In genomic region chr3:195563317-195563716, GRCh38 we compare ENCODE assay signal across 29 cellular contexts. TPM values are rescaled to one million over a fixed set of nuclear protein-coding genes. Genes with fewer than 3 reads are reported as not detected.
"Had no signal": no experiment of that assay in that cellular context is flagged by ENCODE, and none has a peak within 500 bp of the region (broad histone marks: within the 10 kb centered on the region; RNA-seq: fewer than 3 reads in every experiment).

No MANE protein-coding gene starts in this region.

- ATAC-seq: activated T-cell treated with anti-CD3 and anti-CD28 coated beads, Interleukin-2, amount 50 U/mL, for 4 hours; activated T-helper 17 cell treated with anti-CD3 and anti-CD28 coated beads, Interleukin-2, amount 50 U/mL, for 72 hours; effector memory CD8-positive, alpha-beta T cell; heart left ventricle; WTC11 had no signal

- H3K4me1 ChIP-seq: esophagus muscularis mucosa had no signal

- H3K4me3 ChIP-seq: esophagus muscularis mucosa, heart left ventricle had no signal

- H3K27ac ChIP-seq: brain microvascular endothelial cell, esophagus muscularis mucosa, heart left ventricle, VCaP had no signal

- H3K9me3 ChIP-seq: esophagus muscularis mucosa, heart left ventricle had no signal

- H3K36me3 ChIP-seq: brain microvascular endothelial cell, esophagus muscularis mucosa had no signal

- DNase-seq: activated CD4-positive, alpha-beta memory T cell treated with anti-CD3 and anti-CD28 coated beads, Interleukin-2, amount 10 ng/mL, durations not matched to agents 7 days and 5 days; activated CD4-positive, alpha-beta T cell treated with anti-CD3 and anti-CD28 coated beads for 1 hour; activated CD4-positive, alpha-beta T cell treated with anti-CD3 and anti-CD28 coated beads for 4 hours; activated CD4-positive, alpha-beta T cell treated with anti-CD3 and anti-CD28 coated beads, Interleukin-2, amount 10 ng/mL, durations not matched to agents 7 days and 5 days; activated CD4-positive, alpha-beta T cell treated with anti-CD3 and anti-CD28 coated beads, Interleukin-2, amount 50 U/mL, for 4 hours; activated CD8-positive, alpha-beta memory T cell treated with anti-CD3 and anti-CD28 coated beads, Interleukin-2, amount 50 U/mL, for 48 hours; activated effector memory CD4-positive, alpha-beta T cell treated with Interleukin-2 at 50 U/mL for 16 hours; activated gamma-delta T cell treated with Interleukin-2 at 50 U/mL for 16 hours; activated naive CD4-positive, alpha-beta T cell treated with anti-CD3 and anti-CD28 coated beads, Interleukin-2, amount 50 U/mL, for 16 hours; activated naive CD4-positive, alpha-beta T cell treated with Interleukin-2 at 50 U/mL for 16 hours; activated T-cell treated with anti-CD3 and anti-CD28 coated beads for 4 hours; activated T-cell treated with anti-CD3 and anti-CD28 coated beads, Interleukin-2, amount 50 U/mL, for 4 hours; amniotic stem cell; anterior cingulate cortex; brain microvascular endothelial cell; caudate nucleus; cortex of kidney; dermis blood vessel endothelial cell; effector CD4-positive, alpha-beta T cell; effector memory CD8-positive, alpha-beta T cell; erythroblast; glutamatergic neuron; heart left ventricle; T-helper 2 cell had no signal

RNA-seq across cellular contexts. Expression of gene APOD, which starts 20.4 kb away (rescaled TPM):
- total RNA-seq: activated CD4-positive, alpha-beta memory T cell treated with anti-CD3 and anti-CD28 coated beads, Interleukin-2, amount 10 ng/mL, durations not matched to agents 7 days and 5 days; activated CD4-positive, alpha-beta T cell treated with anti-CD3 and anti-CD28 coated beads, Interleukin-2, amount 10 ng/mL, durations not matched to agents 7 days and 5 days; activated T-cell treated with anti-CD3 and anti-CD28 coated beads, Interleukin-2, amount 50 U/mL, for 4 hours; astrocyte; WTC11 had no signal
